ENCODE assay signal across 17 cellular contexts in the genomic region with DNA sequence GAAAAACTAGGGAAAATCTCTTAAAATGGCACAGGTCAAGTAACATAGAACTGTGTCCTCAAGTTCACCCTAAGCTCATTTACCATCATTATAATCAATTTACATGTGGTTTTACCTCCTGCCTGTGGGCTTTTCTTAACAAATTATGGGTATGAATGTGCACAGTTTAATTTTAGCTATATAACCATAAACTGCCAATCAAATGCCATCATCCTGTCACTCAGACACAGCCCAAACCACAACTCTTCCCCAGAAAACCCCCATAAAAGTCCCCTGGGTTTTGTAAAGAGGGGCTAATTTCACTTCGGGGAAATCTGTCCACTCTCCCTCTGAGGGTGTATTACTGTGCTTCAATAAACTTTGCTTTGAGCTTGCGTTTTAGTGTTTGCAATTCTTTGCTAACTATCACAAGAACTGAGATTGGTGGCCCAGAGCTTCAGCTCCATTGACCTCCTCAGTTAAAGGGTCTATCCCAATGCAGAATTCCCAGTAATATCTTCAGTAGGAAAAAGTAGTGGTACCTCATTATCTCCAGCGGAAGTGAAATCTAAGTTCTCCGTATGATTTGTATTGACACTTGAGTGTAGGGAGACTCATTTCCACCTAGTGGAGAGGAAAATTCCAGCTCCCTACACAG.
DNase-seq lines count a peak whose midpoint lies in the region; ATAC-seq and TF ChIP-seq lines count a peak whose summit lies in the region.
"Had no signal": no experiment of that assay in that cellular context is flagged by ENCODE, and none has a peak within 500 bp of the region (broad histone marks: within the 10 kb centered on the region; RNA-seq: fewer than 3 reads in every experiment).

No MANE protein-coding gene starts in this region.

- H3K4me1 ChIP-seq in neuronal stem cell (ENCODE audit: control insufficient read depth in 2 of 2, insufficient read depth in 1 of 2, low read depth in 1 of 2, low read length in 2 of 2), result no peaks in the 10 kb centered on the region
- H3K4me1 ChIP-seq: colonic mucosa had no signal

- H3K27me3 ChIP-seq in neuronal stem cell (ENCODE audit: control insufficient read depth in 3 of 3, insufficient read depth in 3 of 3, low read depth in 1 of 3, low read length in 3 of 3), result no peaks in the 10 kb centered on the region
- H3K27me3 ChIP-seq: colonic mucosa had no signal

- H4K91ac ChIP-seq in neuronal stem cell (ENCODE audit: low read depth, low read length, poor library complexity), result no peak overlapping the region

- no CpG with 5 or more reads among the region's 4 CpGs for WGBS in neuronal stem cell (ENCODE audit: extremely low coverage in 2 of 2, insufficient read length in 2 of 2, insufficient replicate concordance in 1 of 2), 2 donors

- no peaks in the 10 kb centered on the region for H3K36me3 Mint-ChIP-seq in activated T-cell treated with anti-CD3 and anti-CD28 coated beads, Interleukin-2, amount 50 U/mL, for 72 hours (ENCODE audit: insufficient read depth in 2 of 2)

- H3K9me3 ChIP-seq in neuronal stem cell (replicated peaks in 1 of 2; ENCODE audit: control insufficient read depth in 2 of 2, insufficient read depth in 1 of 2, low read depth in 1 of 2, low read length in 2 of 2), result peaks cover 0 to 2% of the 10 kb centered on the region in 2 donors
- H3K9me3 ChIP-seq: colonic mucosa had no signal

- H3K9me3 Mint-ChIP-seq in activated T-cell treated with anti-CD3 and anti-CD28 coated beads, Interleukin-2, amount 50 U/mL, for 72 hours, result peaks cover 4 to 13% of the 10 kb centered on the region in 2 donors

- no peaks in the 10 kb centered on the region for H3K36me3 ChIP-seq in neuronal stem cell (replicated peaks in 1 of 2; ENCODE audit: control insufficient read depth in 2 of 2, insufficient read depth in 2 of 2, low read length in 2 of 2)
- H3K36me3 ChIP-seq: colonic mucosa had no signal

- ATAC-seq in GM19395 (IDR thresholded peaks at IDR 0.05; ENCODE audit: unreplicated experiment), result peak; percentile 70
- peak; percentile 76 for ATAC-seq in HG02678 (IDR thresholded peaks at IDR 0.05; ENCODE audit: unreplicated experiment)
- peak; percentile 89 for ATAC-seq in HG03378 (IDR thresholded peaks at IDR 0.05; ENCODE audit: unreplicated experiment)
- no peak for ATAC-seq in activated T-cell treated with anti-CD3 and anti-CD28 coated beads, Interleukin-2, amount 50 U/mL, for 72 hours (replicated peaks in 1 of 2)

- H2BK120ac ChIP-seq in neuronal stem cell (ENCODE audit: low read depth, low read length), result no peak overlapping the region

- no peak overlapping the region for H3K18ac ChIP-seq in neuronal stem cell (ENCODE audit: low read length)

- no peak overlapping the region for H2AK5ac ChIP-seq in neuronal stem cell (ENCODE audit: low read depth, low read length)

- no peak for DNase-seq in activated T-cell treated with anti-CD3 and anti-CD28 coated beads, Interleukin-2, amount 50 U/mL, for 72 hours
- DNase-seq in NCI-H2227 (lab: John Stamatoyannopoulos, UW; ENCODE audit: unreplicated experiment) (no peak), kidney tubule cell (ENCODE audit: low spot score) (no peak), neuronal stem cell (ENCODE audit: low spot score) (no peak)
- DNase-seq: activated CD4-positive, alpha-beta T cell treated with anti-CD3 and anti-CD28 coated beads, Interleukin-2, amount 50 U/mL, for 48 hours; activated naive CD4-positive, alpha-beta T cell treated with anti-CD3 and anti-CD28 coated beads, Interleukin-2, amount 50 U/mL, for 16 hours; colonic mucosa; EL; MV-4-11; nephron progenitor cell; SW 1271 had no signal

- no peak overlapping the region for H3K4ac ChIP-seq in neuronal stem cell (ENCODE audit: low read length)

- no peak overlapping the region for H3K4me3 Mint-ChIP-seq in activated T-cell treated with anti-CD3 and anti-CD28 coated beads, Interleukin-2, amount 50 U/mL, for 72 hours
- H3K4me3 Mint-ChIP-seq: nephron progenitor cell had no signal

- no peak overlapping the region for H2BK15ac ChIP-seq in neuronal stem cell (ENCODE audit: low read length)

- no peak overlapping the region for H4K8ac ChIP-seq in neuronal stem cell (ENCODE audit: low read depth, low read length)

- H3K79me1 ChIP-seq in neuronal stem cell (ENCODE audit: low read depth, low read length), result no peaks in the 10 kb centered on the region

- no peak overlapping the region for H2BK5ac ChIP-seq in neuronal stem cell (ENCODE audit: low read length)

- H3K27ac Mint-ChIP-seq in activated T-cell treated with anti-CD3 and anti-CD28 coated beads, Interleukin-2, amount 50 U/mL, for 72 hours, result no peak overlapping the region
- H3K27ac Mint-ChIP-seq: nephron progenitor cell had no signal

- H3K14ac ChIP-seq in neuronal stem cell (ENCODE audit: low read length), result no peak overlapping the region

- no peak overlapping the region for H3K4me2 ChIP-seq in neuronal stem cell (ENCODE audit: insufficient read depth, low read length, poor library complexity, severe bottlenecking)
- H3K4me2 ChIP-seq: smooth muscle cell had no signal

- H3K4me1 Mint-ChIP-seq in activated T-cell treated with anti-CD3 and anti-CD28 coated beads, Interleukin-2, amount 50 U/mL, for 72 hours (ENCODE audit: low read depth), result no peaks in the 10 kb centered on the region
- H3K4me1 Mint-ChIP-seq: nephron progenitor cell had no signal

- H3K9ac ChIP-seq in neuronal stem cell (ENCODE audit: low read depth, low read length, poor library complexity), result no peak overlapping the region

- no peak overlapping the region for H2AFZ ChIP-seq in neuronal stem cell (ENCODE audit: low read length)

- no peak for TF ChIP-seq CTCF in GM12875 (IDR thresholded peaks at IDR 0.05; ENCODE audit: borderline replicate concordance, insufficient read depth, low read depth, low read length)

- H3K23ac ChIP-seq in neuronal stem cell (ENCODE audit: low read depth, low read length, poor library complexity), result no peak overlapping the region

- peak overlapping the region; percentile 8 for H3K4me3 ChIP-seq in GM12875 (ENCODE audit: low read depth, low read length)
- no peak overlapping the region for H3K4me3 ChIP-seq in neuronal stem cell (ENCODE audit: low read length in 2 of 2)
- H3K4me3 ChIP-seq: colonic mucosa, smooth muscle cell had no signal

- no peak overlapping the region for H2BK12ac ChIP-seq in neuronal stem cell (ENCODE audit: low read length)

- H3K27ac ChIP-seq in neuronal stem cell (replicated peaks; ENCODE audit: low read length), result no peak overlapping the region
- H3K27ac ChIP-seq: colonic mucosa, HL-60 had no signal

- no peaks in the 10 kb centered on the region for H3K27me3 Mint-ChIP-seq in activated T-cell treated with anti-CD3 and anti-CD28 coated beads, Interleukin-2, amount 50 U/mL, for 72 hours (ENCODE audit: low read depth)

Comparison
In these comparisons a context has a peak if more than half of its experiments do, and no peak if none do; other contexts are left out.
1. ATAC-seq: peak in GM19395 (single experiment), HG02678 (single experiment) and HG03378 (single experiment); none in activated T-cell treated with anti-CD3 and anti-CD28 coated beads, Interleukin-2, amount 50 U/mL, for 72 hours (0 of 2).